32 cellular contexts compared by ENCODE assay signal in the genomic region with DNA sequence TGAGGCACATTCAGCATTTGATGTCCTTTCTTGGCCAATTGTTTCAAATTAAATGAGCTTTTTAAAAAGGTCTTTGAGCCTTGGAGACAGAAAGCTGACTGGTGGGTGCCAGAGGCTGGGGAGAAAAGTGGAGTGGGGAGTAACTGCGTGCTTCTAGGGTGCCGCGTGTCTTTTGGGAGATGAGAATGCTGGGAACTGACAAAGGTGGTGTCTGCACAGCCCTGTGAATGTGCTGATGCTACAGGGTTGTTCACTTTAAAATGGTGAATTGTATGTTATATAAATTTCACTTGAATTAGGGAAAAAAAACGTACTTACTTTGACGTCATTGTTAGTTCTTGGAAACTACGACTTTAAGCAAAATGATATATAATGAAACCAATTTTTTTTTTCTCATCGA. TPM values are rescaled to one million over a fixed set of nuclear protein-coding genes. Genes with fewer than 3 reads are reported as not detected.
A peak's percentile ranks its signal among the peaks of the same experiment; 100 is the strongest.
DNase-seq lines count a peak whose midpoint lies in the region; ATAC-seq and TF ChIP-seq lines count a peak whose summit lies in the region.
"Had no signal": no experiment of that assay in that cellular context is flagged by ENCODE, and none has a peak within 500 bp of the region (broad histone marks: within the 10 kb centered on the region; RNA-seq: fewer than 3 reads in every experiment).

No MANE protein-coding gene starts in this region.

- no peak for DNase-seq in natural killer cell treated with Interleukin-12 subunit alpha and Interleukin-12 subunit beta and Interleukin-15 and Interleukin-18, amount 100 ng/mL, for 72 hours (ENCODE audit: low spot score)
- no peak for DNase-seq in natural killer cell
- no peak for DNase-seq in activated CD4-positive, alpha-beta memory T cell treated with anti-CD3 and anti-CD28 coated beads, Interleukin-2, amount 10 ng/mL, durations not matched to agents 7 days and 5 days
- DNase-seq in stimulated activated effector memory CD8-positive, alpha-beta T cell treated with anti-CD3 and anti-CD28 coated beads, Interleukin-12 subunit alpha, Interleukin-12 subunit beta, amount 100 ng/mL, for 72 hours (ENCODE audit: low spot score in 2 of 2), result no peak
- DNase-seq in COLO668 (lab: John Stamatoyannopoulos, UW; ENCODE audit: unreplicated experiment), result no peak
- no peak for DNase-seq in DMS 273 (lab: John Stamatoyannopoulos, UW; ENCODE audit: unreplicated experiment)
- DNase-seq: activated CD4-positive, alpha-beta T cell treated with anti-CD3 and anti-CD28 coated beads, Interleukin-2, amount 50 U/mL, for 48 hours; activated T-cell treated with anti-CD3 and anti-CD28 coated beads, Interleukin-2, amount 50 U/mL, for 4 hours; C1 segment of cervical spinal cord; Calu3; effector CD8-positive, alpha-beta T cell; H9; NCI-H1105 treated with DMSO at 0.1 percent for 48 hours; NCI-H2029; NCI-H2227 treated with DMSO at 0.1 percent for 48 hours; NCI-H526 treated with DMSO at 0.1 percent for 48 hours; Right ventricle myocardium superior; sigmoid colon; stimulated activated CD4-positive, alpha-beta T cell treated with anti-CD3 and anti-CD28 coated beads, Interleukin-4, amount 100 ng/mL, for 24 hours; WERI-Rb-1 had no signal

- H3K4me1 Mint-ChIP-seq in natural killer cell treated with Interleukin-12 subunit alpha and Interleukin-12 subunit beta and Interleukin-15 and Interleukin-18, amount 100 ng/mL, for 72 hours (ENCODE audit: low read depth in 2 of 2), result peaks cover 0 to 2% of the 10 kb centered on the region in 2 donors
- peaks cover 0 to 13% of the 10 kb centered on the region in 2 donors for H3K4me1 Mint-ChIP-seq in natural killer cell
- peaks cover 29% of the 10 kb centered on the region for H3K4me1 Mint-ChIP-seq in activated CD4-positive, alpha-beta memory T cell treated with anti-CD3 and anti-CD28 coated beads, Interleukin-2, amount 10 ng/mL, durations not matched to agents 7 days and 5 days
- peaks cover 48% of the 10 kb centered on the region for H3K4me1 Mint-ChIP-seq in stimulated activated effector memory CD8-positive, alpha-beta T cell treated with anti-CD3 and anti-CD28 coated beads, Interleukin-12 subunit alpha, Interleukin-12 subunit beta, amount 100 ng/mL, for 72 hours

- no peak for TF ChIP-seq CTCF in natural killer cell (IDR thresholded peaks at IDR 0.05)

- no peaks in the 10 kb centered on the region for H3K36me3 Mint-ChIP-seq in natural killer cell treated with Interleukin-12 subunit alpha and Interleukin-12 subunit beta and Interleukin-15 and Interleukin-18, amount 100 ng/mL, for 72 hours
- no peaks in the 10 kb centered on the region for H3K36me3 Mint-ChIP-seq in natural killer cell
- H3K36me3 Mint-ChIP-seq in activated CD4-positive, alpha-beta memory T cell treated with anti-CD3 and anti-CD28 coated beads, Interleukin-2, amount 10 ng/mL, durations not matched to agents 7 days and 5 days (ENCODE audit: low read depth), result peaks cover 4% of the 10 kb centered on the region
- peaks cover 68% of the 10 kb centered on the region for H3K36me3 Mint-ChIP-seq in stimulated activated effector memory CD8-positive, alpha-beta T cell treated with anti-CD3 and anti-CD28 coated beads, Interleukin-12 subunit alpha, Interleukin-12 subunit beta, amount 100 ng/mL, for 72 hours
- H3K36me3 Mint-ChIP-seq: activated naive CD4-positive, alpha-beta T cell treated with anti-CD3 and anti-CD28 coated beads, Interleukin-2, amount 50 U/mL, for 24 hours; stimulated activated memory B cell treated with anti-CD40 and anti-IgM and Interleukin-4, amounts not matched to agents 10 μg/mL and 1 μg/mL and 100 μg/mL, for 72 hours had no signal

- intact Hi-C loops in natural killer cell (cut with micrococcal nuclease), result no loop called here

- CTCF ChIA-PET in activated CD4-positive, alpha-beta memory T cell treated with anti-CD3 and anti-CD28 coated beads, Interleukin-2, amount 10 ng/mL, durations not matched to agents 7 days and 5 days (lab: Charles Lee), result no interaction called here

- peak overlapping the region; percentile 30 for H3K4me3 Mint-ChIP-seq in natural killer cell treated with Interleukin-12 subunit alpha and Interleukin-12 subunit beta and Interleukin-15 and Interleukin-18, amount 100 ng/mL, for 72 hours
- no peak overlapping the region for H3K4me3 Mint-ChIP-seq in natural killer cell
- H3K4me3 Mint-ChIP-seq in activated CD4-positive, alpha-beta memory T cell treated with anti-CD3 and anti-CD28 coated beads, Interleukin-2, amount 10 ng/mL, durations not matched to agents 7 days and 5 days, result no peak overlapping the region
- peak overlapping the region; percentile 59 for H3K4me3 Mint-ChIP-seq in stimulated activated effector memory CD8-positive, alpha-beta T cell treated with anti-CD3 and anti-CD28 coated beads, Interleukin-12 subunit alpha, Interleukin-12 subunit beta, amount 100 ng/mL, for 72 hours
- H3K4me3 Mint-ChIP-seq: activated naive CD4-positive, alpha-beta T cell treated with anti-CD3 and anti-CD28 coated beads, Interleukin-2, amount 50 U/mL, for 24 hours; activated T-cell treated with anti-CD3 and anti-CD28 coated beads, Interleukin-2, amount 50 U/mL, for 4 hours; H9; stimulated activated memory B cell treated with anti-CD40 and anti-IgM and Interleukin-4, amounts not matched to agents 10 μg/mL and 1 μg/mL and 100 μg/mL, for 72 hours had no signal

- POLR2A ChIA-PET in activated CD4-positive, alpha-beta memory T cell treated with anti-CD3 and anti-CD28 coated beads, Interleukin-2, amount 10 ng/mL, durations not matched to agents 7 days and 5 days (lab: Charles Lee), result interaction anchor here (0.7 to 2.5 kb wide), 9 partner anchors 12 to 100 kb away, joined by 3 to 9 read pairs (median 5); a partner anchor contains a TSS

- H3K27ac Mint-ChIP-seq in natural killer cell treated with Interleukin-12 subunit alpha and Interleukin-12 subunit beta and Interleukin-15 and Interleukin-18, amount 100 ng/mL, for 72 hours, result peak overlapping the region; percentile 11 to 31
- H3K27ac Mint-ChIP-seq in natural killer cell, result no peak overlapping the region
- peak overlapping the region; percentile 65 for H3K27ac Mint-ChIP-seq in activated CD4-positive, alpha-beta memory T cell treated with anti-CD3 and anti-CD28 coated beads, Interleukin-2, amount 10 ng/mL, durations not matched to agents 7 days and 5 days
- H3K27ac Mint-ChIP-seq in stimulated activated effector memory CD8-positive, alpha-beta T cell treated with anti-CD3 and anti-CD28 coated beads, Interleukin-12 subunit alpha, Interleukin-12 subunit beta, amount 100 ng/mL, for 72 hours, result peak overlapping the region; percentile 53
- H3K27ac Mint-ChIP-seq: activated naive CD4-positive, alpha-beta T cell treated with anti-CD3 and anti-CD28 coated beads, Interleukin-2, amount 50 U/mL, for 24 hours; H9 had no signal

- H3K9me3 Mint-ChIP-seq in natural killer cell treated with Interleukin-12 subunit alpha and Interleukin-12 subunit beta and Interleukin-15 and Interleukin-18, amount 100 ng/mL, for 72 hours, result no peaks in the 10 kb centered on the region
- H3K9me3 Mint-ChIP-seq in natural killer cell, result no peaks in the 10 kb centered on the region
- no peaks in the 10 kb centered on the region for H3K9me3 Mint-ChIP-seq in activated CD4-positive, alpha-beta memory T cell treated with anti-CD3 and anti-CD28 coated beads, Interleukin-2, amount 10 ng/mL, durations not matched to agents 7 days and 5 days
- no peaks in the 10 kb centered on the region for H3K9me3 Mint-ChIP-seq in stimulated activated effector memory CD8-positive, alpha-beta T cell treated with anti-CD3 and anti-CD28 coated beads, Interleukin-12 subunit alpha, Interleukin-12 subunit beta, amount 100 ng/mL, for 72 hours
- H3K9me3 Mint-ChIP-seq: activated naive CD4-positive, alpha-beta T cell treated with anti-CD3 and anti-CD28 coated beads, Interleukin-2, amount 50 U/mL, for 24 hours; activated T-cell treated with anti-CD3 and anti-CD28 coated beads, Interleukin-2, amount 50 U/mL, for 4 hours; H9; stimulated activated memory B cell treated with anti-CD40 and anti-IgM and Interleukin-4, amounts not matched to agents 10 μg/mL and 1 μg/mL and 100 μg/mL, for 72 hours had no signal

- peaks cover 15 to 38% of the 10 kb centered on the region in 2 donors for H3K27me3 Mint-ChIP-seq in natural killer cell treated with Interleukin-12 subunit alpha and Interleukin-12 subunit beta and Interleukin-15 and Interleukin-18, amount 100 ng/mL, for 72 hours
- H3K27me3 Mint-ChIP-seq in natural killer cell (ENCODE audit: low read depth in 2 of 2), result peaks cover 42 to 61% of the 10 kb centered on the region in 2 donors
- H3K27me3 Mint-ChIP-seq in activated CD4-positive, alpha-beta memory T cell treated with anti-CD3 and anti-CD28 coated beads, Interleukin-2, amount 10 ng/mL, durations not matched to agents 7 days and 5 days, result no peaks in the 10 kb centered on the region
- H3K27me3 Mint-ChIP-seq: activated naive CD4-positive, alpha-beta T cell treated with anti-CD3 and anti-CD28 coated beads, Interleukin-2, amount 50 U/mL, for 24 hours had no signal

- no peak for ATAC-seq in natural killer cell treated with Interleukin-12 subunit alpha and Interleukin-12 subunit beta and Interleukin-15 and Interleukin-18, amount 100 ng/mL, for 72 hours
- no peak for ATAC-seq in natural killer cell
- no peak for ATAC-seq in stimulated activated effector memory CD8-positive, alpha-beta T cell treated with anti-CD3 and anti-CD28 coated beads, Interleukin-12 subunit alpha, Interleukin-12 subunit beta, amount 100 ng/mL, for 72 hours
- ATAC-seq: left lobe of liver; stimulated activated memory B cell treated with anti-CD40 and anti-IgM and Interleukin-4, amounts not matched to agents 10 μg/mL and 1 μg/mL and 100 μg/mL, for 72 hours had no signal

RNA-seq across cellular contexts. Expression of a gene that starts 8.1 kb away (rescaled TPM):
- total RNA-seq in natural killer cell treated with Interleukin-12 subunit alpha and Interleukin-12 subunit beta and Interleukin-15 and Interleukin-18, amount 100 ng/mL, for 72 hours, result not detected
- not detected for total RNA-seq in natural killer cell
- not detected for total RNA-seq in activated CD4-positive, alpha-beta memory T cell treated with anti-CD3 and anti-CD28 coated beads, Interleukin-2, amount 10 ng/mL, durations not matched to agents 7 days and 5 days
- total RNA-seq: aorta, Calu3, epithelial cell of proximal tubule, H9, MCF 10A, mesenteric fat pad, myocyte, Right ventricle myocardium superior, temporal lobe had no signal

RNA-seq across cellular contexts. Expression of a gene that starts 21.4 kb away (rescaled TPM):
- total RNA-seq in natural killer cell treated with Interleukin-12 subunit alpha and Interleukin-12 subunit beta and Interleukin-15 and Interleukin-18, amount 100 ng/mL, for 72 hours, result 1 to 10 TPM in 1 of 2 donors, under 1 TPM in 1; 0.19 to 8.4 TPM
- under 1 TPM in 1 of 3 donors, not detected in 2; 0.25 TPM for total RNA-seq in natural killer cell
- 10 to 100 TPM; 24.6 to 24.8 TPM for total RNA-seq in activated CD4-positive, alpha-beta memory T cell treated with anti-CD3 and anti-CD28 coated beads, Interleukin-2, amount 10 ng/mL, durations not matched to agents 7 days and 5 days
- total RNA-seq: mesenteric fat pad, myocyte, Right ventricle myocardium superior, temporal lobe had no signal

RNA-seq across cellular contexts. Expression of a gene that starts 23.7 kb away (rescaled TPM):
- not detected for total RNA-seq in natural killer cell treated with Interleukin-12 subunit alpha and Interleukin-12 subunit beta and Interleukin-15 and Interleukin-18, amount 100 ng/mL, for 72 hours
- total RNA-seq in natural killer cell, result not detected
- not detected for total RNA-seq in activated CD4-positive, alpha-beta memory T cell treated with anti-CD3 and anti-CD28 coated beads, Interleukin-2, amount 10 ng/mL, durations not matched to agents 7 days and 5 days
- total RNA-seq: activated T-cell treated with anti-CD3 and anti-CD28 coated beads, Interleukin-2, amount 50 U/mL, for 4 hours; aorta; Calu3; epithelial cell of proximal tubule; H9; MCF 10A; mesenteric fat pad; myocyte; prostate gland; Right ventricle myocardium superior; sigmoid colon; temporal lobe; ureter had no signal

RNA-seq across cellular contexts. Expression of a gene that starts 29.2 kb away (rescaled TPM):
- total RNA-seq in natural killer cell treated with Interleukin-12 subunit alpha and Interleukin-12 subunit beta and Interleukin-15 and Interleukin-18, amount 100 ng/mL, for 72 hours, result 1 to 10 TPM; 1.7 to 9.2 TPM
- total RNA-seq in natural killer cell, result 1 to 10 TPM in 2 of 3 donors, under 1 TPM in 1; 0.66 to 5.0 (median 2.0) TPM
- 10 to 100 TPM; 67.8 to 70.6 TPM for total RNA-seq in activated CD4-positive, alpha-beta memory T cell treated with anti-CD3 and anti-CD28 coated beads, Interleukin-2, amount 10 ng/mL, durations not matched to agents 7 days and 5 days
- total RNA-seq: Calu3, epithelial cell of proximal tubule, H9, HT-29, MCF 10A, myocyte, Right ventricle myocardium superior, sigmoid colon, temporal lobe had no signal

RNA-seq across cellular contexts. Expression of a gene that starts 59.2 kb away (rescaled TPM):
- total RNA-seq in natural killer cell treated with Interleukin-12 subunit alpha and Interleukin-12 subunit beta and Interleukin-15 and Interleukin-18, amount 100 ng/mL, for 72 hours, result not detected
- not detected for total RNA-seq in natural killer cell
- total RNA-seq in activated CD4-positive, alpha-beta memory T cell treated with anti-CD3 and anti-CD28 coated beads, Interleukin-2, amount 10 ng/mL, durations not matched to agents 7 days and 5 days, result not detected
- total RNA-seq: Calu3, MCF 10A, temporal lobe had no signal

Comparison
In these comparisons a context has a peak if more than half of its experiments do, and no peak if none do; other contexts are left out.
1. H3K27ac Mint-ChIP-seq: peak in natural killer cell treated with Interleukin-12 subunit alpha and Interleukin-12 subunit beta and Interleukin-15 and Interleukin-18, amount 100 ng/mL, for 72 hours (2 of 2), activated CD4-positive, alpha-beta memory T cell treated with anti-CD3 and anti-CD28 coated beads, Interleukin-2, amount 10 ng/mL, durations not matched to agents 7 days and 5 days (single experiment) and stimulated activated effector memory CD8-positive, alpha-beta T cell treated with anti-CD3 and anti-CD28 coated beads, Interleukin-12 subunit alpha, Interleukin-12 subunit beta, amount 100 ng/mL, for 72 hours (single experiment); none in natural killer cell (0 of 2).
2. H3K4me3 Mint-ChIP-seq: peak in natural killer cell treated with Interleukin-12 subunit alpha and Interleukin-12 subunit beta and Interleukin-15 and Interleukin-18, amount 100 ng/mL, for 72 hours (single experiment) and stimulated activated effector memory CD8-positive, alpha-beta T cell treated with anti-CD3 and anti-CD28 coated beads, Interleukin-12 subunit alpha, Interleukin-12 subunit beta, amount 100 ng/mL, for 72 hours (single experiment); none in natural killer cell (single experiment) and activated CD4-positive, alpha-beta memory T cell treated with anti-CD3 and anti-CD28 coated beads, Interleukin-2, amount 10 ng/mL, durations not matched to agents 7 days and 5 days (single experiment).